Comparison of ENCODE assay signal across 8 cellular contexts in the genomic region with DNA sequence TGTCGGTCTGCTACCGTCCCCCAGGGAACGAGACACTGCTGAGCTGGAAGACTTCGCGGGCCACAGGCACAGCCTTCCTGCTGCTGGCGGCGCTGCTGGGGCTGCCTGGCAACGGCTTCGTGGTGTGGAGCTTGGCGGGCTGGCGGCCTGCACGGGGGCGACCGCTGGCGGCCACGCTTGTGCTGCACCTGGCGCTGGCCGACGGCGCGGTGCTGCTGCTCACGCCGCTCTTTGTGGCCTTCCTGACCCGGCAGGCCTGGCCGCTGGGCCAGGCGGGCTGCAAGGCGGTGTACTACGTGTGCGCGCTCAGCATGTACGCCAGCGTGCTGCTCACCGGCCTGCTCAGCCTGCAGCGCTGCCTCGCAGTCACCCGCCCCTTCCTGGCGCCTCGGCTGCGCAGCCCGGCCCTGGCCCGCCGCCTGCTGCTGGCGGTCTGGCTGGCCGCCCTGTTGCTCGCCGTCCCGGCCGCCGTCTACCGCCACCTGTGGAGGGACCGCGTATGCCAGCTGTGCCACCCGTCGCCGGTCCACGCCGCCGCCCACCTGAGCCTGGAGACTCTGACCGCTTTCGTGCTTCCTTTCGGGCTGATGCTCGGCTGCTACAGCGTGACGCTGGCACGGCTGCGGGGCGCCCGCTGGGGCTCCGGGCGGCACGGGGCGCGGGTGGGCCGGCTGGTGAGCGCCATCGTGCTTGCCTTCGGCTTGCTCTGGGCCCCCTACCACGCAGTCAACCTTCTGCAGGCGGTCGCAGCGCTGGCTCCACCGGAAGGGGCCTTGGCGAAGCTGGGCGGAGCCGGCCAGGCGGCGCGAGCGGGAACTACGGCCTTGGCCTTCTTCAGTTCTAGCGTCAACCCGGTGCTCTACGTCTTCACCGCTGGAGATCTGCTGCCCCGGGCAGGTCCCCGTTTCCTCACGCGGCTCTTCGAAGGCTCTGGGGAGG. TPM values are rescaled to one million over a fixed set of nuclear protein-coding genes. Genes with fewer than 3 reads are reported as not detected.
DNase-seq lines count a peak whose midpoint lies in the region; ATAC-seq and TF ChIP-seq lines count a peak whose summit lies in the region.

A gene with protein sequence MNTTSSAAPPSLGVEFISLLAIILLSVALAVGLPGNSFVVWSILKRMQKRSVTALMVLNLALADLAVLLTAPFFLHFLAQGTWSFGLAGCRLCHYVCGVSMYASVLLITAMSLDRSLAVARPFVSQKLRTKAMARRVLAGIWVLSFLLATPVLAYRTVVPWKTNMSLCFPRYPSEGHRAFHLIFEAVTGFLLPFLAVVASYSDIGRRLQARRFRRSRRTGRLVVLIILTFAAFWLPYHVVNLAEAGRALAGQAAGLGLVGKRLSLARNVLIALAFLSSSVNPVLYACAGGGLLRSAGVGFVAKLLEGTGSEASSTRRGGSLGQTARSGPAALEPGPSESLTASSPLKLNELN (plus strand): TSS at position 837 of the 939 bp plus-strand sequence. CDS start 4,150 bp downstream, outside the sequence.

- intact Hi-C loops in lower leg skin (cut with DNase I; ENCODE audit: low total_unique reads): no loop called here

- H3K36me3 Mint-ChIP-seq in CD4-positive, CD25-positive, alpha-beta regulatory T cell: peaks cover 13% of the 10 kb centered on the region
- H3K36me3 Mint-ChIP-seq in central memory CD8-positive, alpha-beta T cell (ENCODE audit: insufficient read depth): peaks cover 17% of the 10 kb centered on the region

- H3K36me3 ChIP-seq in CD4-positive, CD25-positive, alpha-beta regulatory T cell (ENCODE audit: control insufficient read depth, insufficient read depth, low read length): peaks cover 13% of the 10 kb centered on the region

- TF ChIP-seq CTCF in lower leg skin (IDR thresholded peaks at IDR 0.05): no peak

- no peaks in the 10 kb centered on the region for H3K27me3 ChIP-seq in CD4-positive, CD25-positive, alpha-beta regulatory T cell (ENCODE audit: control insufficient read depth, insufficient read depth, low read length)

- peak within 1 kb of the TSS; percentile 87 to 96 (median 90) for H3K27ac Mint-ChIP-seq in CD4-positive, CD25-positive, alpha-beta regulatory T cell
- peak within 1 kb of the TSS; percentile 90 for H3K27ac Mint-ChIP-seq in central memory CD8-positive, alpha-beta T cell (ENCODE audit: low read depth)

- DNase-seq in CD4-positive, CD25-positive, alpha-beta regulatory T cell: peak; percentile 64 to 81 (median 77)
- peak in 3 of 4 experiments; percentile 31 to 59 (median 53) for DNase-seq in activated CD4-positive, CD25-positive, alpha-beta regulatory T cell (lab: John Stamatoyannopoulos, UW)
- peak; percentile 64 for DNase-seq in central memory CD8-positive, alpha-beta T cell (ENCODE audit: low spot score in 2 of 2)
- DNase-seq in lower leg skin (ENCODE audit: low spot score in 2 of 2) (peak in 1 of 2 donors; percentile 93), NCI-H774 (lab: John Stamatoyannopoulos, UW) (no peak)
- peak; percentile 32 to 34 for DNase-seq in stimulated activated CD8-positive, alpha-beta memory T cell treated with anti-CD3 and anti-CD28 coated beads, Interleukin-4, amount 100 ng/mL, for 1 hour (ENCODE audit: low read depth in 2 of 2, low spot score in 1 of 2)

- peak; percentile 89 to 90 for ATAC-seq in CD4-positive, CD25-positive, alpha-beta regulatory T cell (ENCODE audit: low read depth in 2 of 2)
- peak; percentile 75 for ATAC-seq in GM19372 (IDR thresholded peaks at IDR 0.05; ENCODE audit: low read depth, unreplicated experiment)
- peak; percentile 59 for ATAC-seq in HG03521 (IDR thresholded peaks at IDR 0.05; ENCODE audit: unreplicated experiment)
- peak; percentile 84 for ATAC-seq in central memory CD8-positive, alpha-beta T cell (replicated peaks; ENCODE audit: extremely low read depth, poor library complexity, severe bottlenecking)

- no peaks in the 10 kb centered on the region for H3K27me3 Mint-ChIP-seq in CD4-positive, CD25-positive, alpha-beta regulatory T cell
- H3K27me3 Mint-ChIP-seq in central memory CD8-positive, alpha-beta T cell: no peaks in the 10 kb centered on the region

- H3K4me1 Mint-ChIP-seq in CD4-positive, CD25-positive, alpha-beta regulatory T cell: peaks cover 26 to 77% (median 52%) of the 10 kb centered on the region in 4 donors
- H3K4me1 Mint-ChIP-seq in central memory CD8-positive, alpha-beta T cell: peaks cover 76% of the 10 kb centered on the region

- H3K9me3 Mint-ChIP-seq in CD4-positive, CD25-positive, alpha-beta regulatory T cell: no peaks in the 10 kb centered on the region
- no peaks in the 10 kb centered on the region for H3K9me3 Mint-ChIP-seq in central memory CD8-positive, alpha-beta T cell

- H3K4me3 ChIP-seq in CD4-positive, CD25-positive, alpha-beta regulatory T cell (ENCODE audit: low read depth, low read length): peak within 1 kb of the TSS; percentile 44
- peak within 1 kb of the TSS; percentile 32 for H3K4me3 ChIP-seq in lower leg skin (ENCODE audit: low read depth, poor library complexity, severe bottlenecking)

- H3K4me3 Mint-ChIP-seq in CD4-positive, CD25-positive, alpha-beta regulatory T cell: peak within 1 kb of the TSS; percentile 64 to 91 (median 86)
- peak within 1 kb of the TSS; percentile 76 for H3K4me3 Mint-ChIP-seq in central memory CD8-positive, alpha-beta T cell

- H3K27ac ChIP-seq in CD4-positive, CD25-positive, alpha-beta regulatory T cell (ENCODE audit: insufficient read depth, low read length, poor library complexity, severe bottlenecking): peak within 1 kb of the TSS; percentile 82

- WGBS in lower leg skin, 2 donors: 3 to 23% methylated on average over 12 to 16 of the region's 99 CpGs

- peaks cover 66% of the 10 kb centered on the region for H3K4me1 ChIP-seq in CD4-positive, CD25-positive, alpha-beta regulatory T cell (ENCODE audit: control insufficient read depth, insufficient read depth, low read length, poor library complexity, severe bottlenecking)

- H3K9me3 ChIP-seq in CD4-positive, CD25-positive, alpha-beta regulatory T cell (ENCODE audit: control insufficient read depth in 2 of 2, low read length in 2 of 2): no peaks in the 10 kb centered on the region

- TF ChIP-seq POLR2A in lower leg skin (IDR thresholded peaks at IDR 0.05): no peak

RNA-seq across cellular contexts. Expression of the gene that starts here (rescaled TPM):
- 17.5 TPM for total RNA-seq in CD4-positive, CD25-positive, alpha-beta regulatory T cell
- 1 to 10 TPM; 3.5 to 7.8 (median 6.3) TPM for polyA plus RNA-seq in CD4-positive, CD25-positive, alpha-beta regulatory T cell
- total RNA-seq in lower leg skin: 100 to 1,000 TPM in 1 of 4 donors, 10 to 100 TPM in 3; 58.9 to 118 (median 70.9) TPM
